Comparison of ENCODE assay signal across 1 cellular context in genomic region chr1:155889566-155889965, GRCh38.
TF ChIP-seq lines count a peak whose summit lies in the region.

No MANE protein-coding gene starts in this region.

TF ChIP-seq in SK-N-SH, 30 proteins besides CTCF, POLR2A, EP300 and RAD21 (continued from another document):
- TF ChIP-seq USF1 (IDR thresholded peaks at IDR 0.05; ENCODE audit: borderline replicate concordance, low read depth) (no peak), NFIC (IDR thresholded peaks at IDR 0.05; ENCODE audit: borderline replicate concordance) (no peak), GATA2 (CRISPR knock-in tag; IDR thresholded peaks at IDR 0.05) (no peak), FOSL2 (IDR thresholded peaks at IDR 0.05; ENCODE audit: borderline replicate concordance, low read depth) (0 out of 2 replicates have a peak, but pooled peaks have one; percentile 4), JUND (IDR thresholded peaks at IDR 0.05) (peak; percentile 31), TCF12 (IDR thresholded peaks at IDR 0.05) (0 out of 2 replicates have a peak, but pooled peaks have one; percentile 32), ELF1 (IDR thresholded peaks at IDR 0.05) (no peak)
